ENCODE assay signal across 25 cellular contexts in genomic region chr3:149296972-149297371, GRCh38. TPM values are rescaled to one million over a fixed set of nuclear protein-coding genes. Genes with fewer than 3 reads are reported as not detected.
DNase-seq lines count a peak whose midpoint lies in the region; ATAC-seq and TF ChIP-seq lines count a peak whose summit lies in the region.
"Had no signal": no experiment of that assay in that cellular context is flagged by ENCODE, and none has a peak within 500 bp of the region (broad histone marks: within the 10 kb centered on the region; RNA-seq: fewer than 3 reads in every experiment).

No MANE protein-coding gene starts in this region.

- no peak overlapping the region for H2BK5ac ChIP-seq in IMR-90 (ENCODE audit: low read depth, low read length, poor library complexity, severe bottlenecking)

- H3K4me3 ChIP-seq in A673 (ENCODE audit: low read depth, low read length, poor library complexity, severe bottlenecking), result no peak overlapping the region
- H3K4me3 ChIP-seq in IMR-90 (ENCODE audit: insufficient read depth, low read depth, low read length), result no peak overlapping the region
- no peak overlapping the region for H3K4me3 ChIP-seq in adipocyte (ENCODE audit: low read length)
- H3K4me3 ChIP-seq in osteoblast (ENCODE audit: insufficient read depth, low read length), result no peak overlapping the region
- H3K4me3 ChIP-seq in breast epithelium, result no peak overlapping the region
- H3K4me3 ChIP-seq: BLaER1, GM23248, SK-N-MC had no signal

- H4K91ac ChIP-seq in IMR-90 (ENCODE audit: insufficient read depth, low read depth, low read length), result no peak overlapping the region

- BruUV-seq in A673 (replicated peaks; lab: Mats Ljungman, UMichigan) (no TSS peak), IMR-90 (replicated peaks; lab: Mats Ljungman, UMichigan) (no TSS peak)

- in situ Hi-C loops in IMR-90 (cut with MboI; ENCODE audit: low sequenced_read_pairs), result no loop called here

- dilution Hi-C loops in IMR-90 (cut with HindIII; ENCODE audit: low sequenced_read_pairs, unreplicated experiment), result no loop called here

- TF ChIP-seq CTCF in A673 (conservative IDR thresholded peaks at IDR 0.05; ENCODE audit: low read depth, low read length) (no peak), IMR-90 (conservative IDR thresholded peaks at IDR 0.05; ENCODE audit: low read depth, low read length) (no peak), osteoblast (IDR thresholded peaks at IDR 0.05; ENCODE audit: extremely low read depth, low read depth, low read length) (no peak), breast epithelium (IDR thresholded peaks at IDR 0.05) (no peak)

- H3K9me3 ChIP-seq in A673 (ENCODE audit: low read depth, low read length, poor library complexity, severe bottlenecking) (no peaks in the 10 kb centered on the region), IMR-90 (ENCODE audit: control insufficient read depth, insufficient read depth, low read length) (no peaks in the 10 kb centered on the region), adipocyte (ENCODE audit: control insufficient read depth, low read length) (no peaks in the 10 kb centered on the region), osteoblast (ENCODE audit: low read depth, low read length) (no peaks in the 10 kb centered on the region), breast epithelium (no peaks in the 10 kb centered on the region)
- H3K9me3 ChIP-seq: Caco-2 had no signal

- CTCF ChIA-PET in A673 (lab: Charles Lee), result interaction anchor here (0.6 kb wide), 1 partner anchor 342 kb away, joined by 3 read pairs; no protein-coding TSS in a partner anchor
- CTCF ChIA-PET in IMR-90 (lab: Yijun Ruan, JAX), result no interaction called here

- no peak for TF ChIP-seq RAD21 in IMR-90 (IDR thresholded peaks at IDR 0.05; ENCODE audit: low read length)

- no peak for ATAC-seq in IMR-90 (ENCODE audit: low read depth)

- H3K4me1 ChIP-seq in A673 (ENCODE audit: insufficient read depth, low read length, poor library complexity, severe bottlenecking), result peaks cover 11% of the 10 kb centered on the region
- H3K4me1 ChIP-seq in IMR-90 (ENCODE audit: control insufficient read depth, insufficient read depth, low read length), result peaks cover 3% of the 10 kb centered on the region
- peaks cover 55% of the 10 kb centered on the region for H3K4me1 ChIP-seq in adipocyte (ENCODE audit: control insufficient read depth, insufficient read depth, low read length)
- H3K4me1 ChIP-seq in osteoblast (ENCODE audit: insufficient read depth, low read length), result peaks cover 40% of the 10 kb centered on the region
- peaks cover 0 to 9% of the 10 kb centered on the region in 2 donors for H3K4me1 ChIP-seq in breast epithelium
- H3K4me1 ChIP-seq: BLaER1 had no signal

- no peaks in the 10 kb centered on the region for H4K20me1 ChIP-seq in IMR-90 (ENCODE audit: insufficient read depth, low read length)
- H4K20me1 ChIP-seq in osteoblast (ENCODE audit: insufficient read depth, low read length), result no peaks in the 10 kb centered on the region
- H4K20me1 ChIP-seq: BLaER1 had no signal

- no peaks in the 10 kb centered on the region for H3K79me1 ChIP-seq in IMR-90 (ENCODE audit: low read depth in 1 of 2, low read length in 2 of 2)

- H2AK9ac ChIP-seq in IMR-90 (replicated peaks; ENCODE audit: low read depth, low read length, poor library complexity), result no peak overlapping the region

- POLR2A ChIA-PET in A673 (lab: Charles Lee; ENCODE audit: low non-redundant PET), result no interaction called here
- POLR2A ChIA-PET in IMR-90 (lab: Charles Lee; ENCODE audit: unreplicated experiment), result no interaction called here

- H2BK120ac ChIP-seq in IMR-90 (ENCODE audit: low read depth, low read length), result no peak overlapping the region

- H3K4me2 ChIP-seq in IMR-90 (ENCODE audit: low read depth, low read length) (no peak overlapping the region), osteoblast (ENCODE audit: insufficient read depth, low read length) (no peak overlapping the region)
- H3K4me2 ChIP-seq: BLaER1 had no signal

- no CpG with 5 or more reads among the region's 2 CpGs for WGBS in IMR-90 (ENCODE audit: extremely low coverage in 2 of 2, insufficient read length in 1 of 2), 2 experiments

- intact Hi-C loops in A673 (cut with micrococcal nuclease; ENCODE audit: unreplicated experiment), result no loop called here
- intact Hi-C loops in IMR-90 (cut with micrococcal nuclease), result no loop called here
- intact Hi-C loops in breast epithelium (cut with DNase I; ENCODE audit: low total_unique reads), result no loop called here

- H3K36me3 ChIP-seq in A673 (ENCODE audit: insufficient read depth, low read length, poor library complexity, severe bottlenecking) (no peaks in the 10 kb centered on the region), IMR-90 (ENCODE audit: control insufficient read depth, insufficient read depth, low read length) (no peaks in the 10 kb centered on the region), adipocyte (ENCODE audit: control insufficient read depth, insufficient read depth, low read length, severe bottlenecking) (no peaks in the 10 kb centered on the region), osteoblast (ENCODE audit: insufficient read depth, low read length) (no peaks in the 10 kb centered on the region), breast epithelium (no peaks in the 10 kb centered on the region)
- H3K36me3 ChIP-seq: BLaER1 had no signal

- H3K27ac ChIP-seq in A673 (ENCODE audit: low read depth, low read length, poor library complexity, severe bottlenecking), result no peak overlapping the region
- H3K27ac ChIP-seq in IMR-90 (ENCODE audit: insufficient read depth, low read length), result no peak overlapping the region
- H3K27ac ChIP-seq in osteoblast (ENCODE audit: low read depth, low read length), result peak overlapping the region; percentile 74
- H3K27ac ChIP-seq in breast epithelium, result no peak overlapping the region
- H3K27ac ChIP-seq: BLaER1, RWPE1, SK-N-MC had no signal

- peak overlapping the region; percentile 42; the same call in 1 of the 2 replicates for H2BK20ac ChIP-seq in IMR-90 (ENCODE audit: low read depth, low read length)

- H3K18ac ChIP-seq in IMR-90 (ENCODE audit: low read depth, low read length), result no peak overlapping the region

- no peak overlapping the region for H4K5ac ChIP-seq in IMR-90 (ENCODE audit: low read depth, low read length)

- no peak overlapping the region for H3K4ac ChIP-seq in IMR-90 (ENCODE audit: low read depth, low read length)

- no peak overlapping the region for H3K56ac ChIP-seq in IMR-90 (ENCODE audit: extremely low read depth, insufficient read depth, low read length)

- DNase-seq in A673 (ENCODE audit: low spot score) (peak; percentile 11), IMR-90 (no peak), adipocyte (ENCODE audit: low read depth) (no peak), osteoblast (ENCODE audit: insufficient read length, low spot score, missing footprints) (no peak), superior temporal gyrus (ENCODE audit: extremely low spot score) (no peak), NOMO-1 treated with DMSO at 0.1 percent for 48 hours (lab: John Stamatoyannopoulos, UW; ENCODE audit: unreplicated experiment) (no peak), breast epithelium (ENCODE audit: low spot score in 2 of 2) (no peak)
- DNase-seq in activated T-cell treated with anti-CD3 and anti-CD28 coated beads, Interleukin-2, amount 50 U/mL, for 48 hours, result no peak
- DNase-seq: ACHN; Caco-2; CD4-positive, alpha-beta T cell; DND-41; GM23248; HCEC 1CT; Kasumi-1; NCI-H1092 treated with DMSO at 0.1 percent for 48 hours; NCI-H1436 treated with DMSO at 0.1 percent for 48 hours; NCI-H2029; NCI-H226; NCI-H774; SHP77 treated with DMSO at 0.1 percent for 48 hours; SW 1271 had no signal

- no peak overlapping the region for H3K14ac ChIP-seq in IMR-90 (replicated peaks; ENCODE audit: low read depth, low read length)

- H4K8ac ChIP-seq in IMR-90 (ENCODE audit: low read depth in 2 of 2, low read length in 2 of 2), result no peak overlapping the region

- 0 out of 2 replicates have a peak overlapping the region, but pooled peaks have one; percentile 43 for H2AK5ac ChIP-seq in IMR-90 (ENCODE audit: low read depth, low read length)

- TF ChIP-seq POLR2A in IMR-90 (IDR thresholded peaks at IDR 0.05; ENCODE audit: low read depth, low read length) (no peak), breast epithelium (IDR thresholded peaks at IDR 0.05) (no peak)

- H2BK15ac ChIP-seq in IMR-90 (ENCODE audit: low read depth, low read length), result no peak overlapping the region; the same call in 2 of the 3 replicates

- H2AFZ ChIP-seq in IMR-90 (replicated peaks; ENCODE audit: low read length, poor library complexity) (no peak overlapping the region), osteoblast (ENCODE audit: low read length) (no peak overlapping the region)
- H2AFZ ChIP-seq: GM23248 had no signal

- no peaks in the 10 kb centered on the region for H3K27me3 ChIP-seq in A673 (replicated peaks; ENCODE audit: insufficient read depth, low read depth, low read length, poor library complexity)
- H3K27me3 ChIP-seq in IMR-90 (ENCODE audit: control insufficient read depth, insufficient read depth, low read length), result no peaks in the 10 kb centered on the region
- no peaks in the 10 kb centered on the region for H3K27me3 ChIP-seq in adipocyte (replicated peaks; ENCODE audit: control insufficient read depth, insufficient read depth, low read length)
- H3K27me3 ChIP-seq in osteoblast (ENCODE audit: insufficient read depth, low read length), result no peaks in the 10 kb centered on the region
- H3K27me3 ChIP-seq in breast epithelium, result no peaks in the 10 kb centered on the region
- H3K27me3 ChIP-seq: BLaER1 had no signal

- H3K79me2 ChIP-seq in osteoblast (ENCODE audit: insufficient read depth, low read length), result no peaks in the 10 kb centered on the region

- no peak overlapping the region for H3K23ac ChIP-seq in IMR-90 (ENCODE audit: low read depth, low read length)

- H3K9ac ChIP-seq in IMR-90 (ENCODE audit: low read depth, low read length), result no peak overlapping the region
- H3K9ac ChIP-seq in adipocyte (ENCODE audit: low read length), result peak overlapping the region; percentile 21
- H3K9ac ChIP-seq: BLaER1, GM23248 had no signal

- H3K9me1 ChIP-seq in IMR-90 (ENCODE audit: insufficient read depth, low read length), result no peaks in the 10 kb centered on the region; the same call in 1 of the 2 replicates

TF ChIP-seq in IMR-90, 13 proteins besides CTCF, POLR2A, EP300 and RAD21:
- no peak for TF ChIP-seq RCOR1 (IDR thresholded peaks at IDR 0.05; ENCODE audit: insufficient replicate concordance, low read length)
- no peak for TF ChIP-seq MAZ (IDR thresholded peaks at IDR 0.05; ENCODE audit: borderline replicate concordance, low read depth, low read length)

RNA-seq across cellular contexts. Expression of gene TM4SF18, which starts 36.5 kb away (rescaled TPM):
- total RNA-seq in A673 (2021) (0.37 and 1.5 TPM in 2 replicates), IMR-90 (2012; rRNA removed) (under 0.01 TPM in 1 of 2 replicates, not detected in the other), osteoblast (0.29 TPM in 1 of 2 replicates, not detected in the other), breast epithelium (10 to 100 TPM in 2 of 3 donors, 1 to 10 TPM in 1; 7.2 to 43.8 (median 25.9) TPM)
- polyA plus RNA-seq in IMR-90 (2012; rRNA removed), result not detected in 2 replicates
- polyA plus RNA-seq in IMR-90 (2012; cell fraction: cytosol; rRNA removed), result not detected in 2 replicates
- polyA plus RNA-seq in IMR-90 (2012; cell fraction: nucleus; rRNA removed; ENCODE audit: low replicate concordance), result not detected in 2 replicates
- total RNA-seq: Caco-2; CD4-positive, alpha-beta T cell; GM23248 had no signal
- polyA plus RNA-seq: GM23248 had no signal
